ENCODE assay signal across 22 cellular contexts in genomic region chr3:184944221-184944620, GRCh38.
DNase-seq lines count a peak whose midpoint lies in the region; TF ChIP-seq lines count a peak whose summit lies in the region.
"Had no signal": no experiment of that assay in that cellular context is flagged by ENCODE, and none has a peak within 500 bp of the region (broad histone marks: within the 10 kb centered on the region; RNA-seq: fewer than 3 reads in every experiment).

No MANE protein-coding gene starts in this region.

- H2AFZ ChIP-seq in neural progenitor cell (replicated peaks) (no peak overlapping the region), GM23248 (no peak overlapping the region)

- H3K27ac Mint-ChIP-seq in neural progenitor cell, result no peak overlapping the region
- H3K27ac Mint-ChIP-seq: CD8-positive, alpha-beta memory T cell; IgD-negative memory B cell had no signal

- in situ Hi-C loops in KBM-7 (cut with MboI; ENCODE audit: low pct_unique_long_range_greater_than_20kb, low sequenced_read_pairs) (no loop called here), GM23248 (cut with MboI) (no loop called here)

- H3F3A ChIP-seq in neural progenitor cell (ENCODE audit: low read depth), result peaks cover 19% of the 10 kb centered on the region
- no peaks in the 10 kb centered on the region for H3F3A ChIP-seq in GM23248 (ENCODE audit: insufficient read depth)

- no peaks in the 10 kb centered on the region for H4K20me1 ChIP-seq in neural progenitor cell (ENCODE audit: low read depth)
- no peaks in the 10 kb centered on the region for H4K20me1 ChIP-seq in GM23248 (ENCODE audit: insufficient read depth)

- no peaks in the 10 kb centered on the region for H3K4me1 Mint-ChIP-seq in neural progenitor cell
- H3K4me1 Mint-ChIP-seq: CD8-positive, alpha-beta memory T cell had no signal

- H3K4me2 ChIP-seq in neural progenitor cell (peak overlapping the region; percentile 39), GM23248 (ENCODE audit: unreplicated experiment) (no peak overlapping the region)

- DNase-seq in DMS 273 (lab: John Stamatoyannopoulos, UW; ENCODE audit: unreplicated experiment), result peak; percentile 86
- DNase-seq in NCI-H1694 (lab: John Stamatoyannopoulos, UW), result peak; percentile 63
- peak; percentile 99 for DNase-seq in NCI-H82 treated with DMSO at 0.1 percent for 48 hours (lab: John Stamatoyannopoulos, UW; ENCODE audit: unreplicated experiment)
- peak; percentile 69 for DNase-seq in neural progenitor cell (ENCODE audit: low spot score)
- DNase-seq in SK-N-DZ (ENCODE audit: low spot score), result no peak
- DNase-seq in KBM-7, result no peak
- DNase-seq in GM23248, result no peak
- DNase-seq: AML-193; C1 segment of cervical spinal cord; CD8-positive, alpha-beta memory T cell; DMS79 treated with DMSO at 0.1 percent for 48 hours; GOT3; Karpas-422; NCI-H1048; NCI-H1417 treated with DMSO at 0.1 percent for 48 hours; NCI-H2029; NCI-H69; NK-92 treated with Interleukin-12 subunit alpha and Interleukin-12 subunit beta, amount 100 ng/mL, for 24 hours; OCI-M1; SJCRH30; T-helper 1 cell had no signal

- H3K27ac ChIP-seq in neural progenitor cell (peak overlapping the region; percentile 24), GM23248 (no peak overlapping the region)
- H3K27ac ChIP-seq: SJCRH30 had no signal

- peaks cover 4% of the 10 kb centered on the region for H3K36me3 Mint-ChIP-seq in neural progenitor cell

- H3K79me2 ChIP-seq in neural progenitor cell (ENCODE audit: low read depth), result no peaks in the 10 kb centered on the region
- no peaks in the 10 kb centered on the region for H3K79me2 ChIP-seq in GM23248 (ENCODE audit: insufficient read depth)

- TF ChIP-seq CTCF in neural progenitor cell (IDR thresholded peaks at IDR 0.05), result no peak

- H3K27me3 ChIP-seq in neural progenitor cell (no peaks in the 10 kb centered on the region), GM23248 (replicated peaks; ENCODE audit: insufficient read depth) (no peaks in the 10 kb centered on the region)
- H3K27me3 ChIP-seq: SJCRH30 had no signal

- no peaks in the 10 kb centered on the region for H3K9me3 ChIP-seq in neural progenitor cell (ENCODE audit: low read depth)
- H3K9me3 ChIP-seq in GM23248 (ENCODE audit: low read depth), result no peaks in the 10 kb centered on the region
- H3K9me3 ChIP-seq: SJCRH30 had no signal

- no peak overlapping the region for H3K4me3 Mint-ChIP-seq in neural progenitor cell
- H3K4me3 Mint-ChIP-seq: CD8-positive, alpha-beta memory T cell; IgD-negative memory B cell had no signal

- H3K9me2 ChIP-seq in GM23248 (ENCODE audit: insufficient read depth), result no peaks in the 10 kb centered on the region

- H3K9me3 Mint-ChIP-seq in neural progenitor cell, result no peaks in the 10 kb centered on the region
- H3K9me3 Mint-ChIP-seq: CD8-positive, alpha-beta memory T cell; IgD-negative memory B cell had no signal

- no peak overlapping the region for H3K9ac ChIP-seq in neural progenitor cell
- H3K9ac ChIP-seq in GM23248, result no peak overlapping the region

- H3K4me3 ChIP-seq in neural progenitor cell (no peak overlapping the region), GM23248 (no peak overlapping the region)
- H3K4me3 ChIP-seq: SJCRH30 had no signal

- WGBS in GM23248 (ENCODE audit: low coverage in 1 of 2, low lambda C conversion rate in 2 of 2, missing lambda C conversion rate in 2 of 2), 2 experiments, result 98 to 99% methylated on average over 3 of the region's 3 CpGs

- H3K27me3 Mint-ChIP-seq in neural progenitor cell (ENCODE audit: insufficient read depth, low read depth), result no peaks in the 10 kb centered on the region
- H3K27me3 Mint-ChIP-seq: IgD-negative memory B cell had no signal

- H3K4me1 ChIP-seq in neural progenitor cell, result peaks cover 23% of the 10 kb centered on the region
- H3K4me1 ChIP-seq in GM23248 (ENCODE audit: insufficient read depth), result no peaks in the 10 kb centered on the region
- H3K4me1 ChIP-seq: SJCRH30 had no signal

- H3K36me3 ChIP-seq in neural progenitor cell, result no peaks in the 10 kb centered on the region
- no peaks in the 10 kb centered on the region; the same call in 1 of the 2 replicates for H3K36me3 ChIP-seq in GM23248 (ENCODE audit: low read depth)
- H3K36me3 ChIP-seq: SJCRH30 had no signal

Comparison
In these comparisons a context has a peak if more than half of its experiments do, and no peak if none do; other contexts are left out.
1. DNase-seq: peak in DMS 273 (single experiment), NCI-H1694 (single experiment), NCI-H82 treated with DMSO at 0.1 percent for 48 hours (single experiment) and neural progenitor cell (single experiment); none in SK-N-DZ (single experiment), KBM-7 (single experiment) and GM23248 (single experiment).